ENCODE assay signal across 13 cellular contexts in genomic region chr10:96275685-96276418, GRCh38. TPM values are rescaled to one million over a fixed set of nuclear protein-coding genes. Genes with fewer than 3 reads are reported as not detected.
DNase-seq lines count a peak whose midpoint lies in the region; ATAC-seq lines count a peak whose summit lies in the region.
"Had no signal": no experiment of that assay in that cellular context is flagged by ENCODE, and none has a peak within 500 bp of the region (broad histone marks: within the 10 kb centered on the region; RNA-seq: fewer than 3 reads in every experiment).

No MANE protein-coding gene starts in this region.

- H3K4me3 Mint-ChIP-seq in stimulated activated effector memory CD8-positive, alpha-beta T cell treated with anti-CD3 and anti-CD28 coated beads, Interleukin-12 subunit alpha, Interleukin-12 subunit beta, amount 100 ng/mL, for 72 hours = no peak overlapping the region
- H3K4me3 Mint-ChIP-seq: activated CD4-positive, alpha-beta T cell treated with anti-CD3 and anti-CD28 coated beads, Interleukin-2, amount 10 ng/mL, durations not matched to agents 24 days and 14 days had no signal

- no peaks in the 10 kb centered on the region for H3K36me3 Mint-ChIP-seq in stimulated activated effector memory CD8-positive, alpha-beta T cell treated with anti-CD3 and anti-CD28 coated beads, Interleukin-12 subunit alpha, Interleukin-12 subunit beta, amount 100 ng/mL, for 72 hours

- no peak overlapping the region for H3K4me2 ChIP-seq in mesendoderm (ENCODE audit: low read length)

- WGBS in mesendoderm (ENCODE audit: extremely low coverage, insufficient coverage, low lambda C conversion rate) = no CpG with 5 or more reads among the region's 2 CpGs

- H3K36me3 ChIP-seq in mesendoderm (ENCODE audit: control insufficient read depth, insufficient read depth, low read length) = no peaks in the 10 kb centered on the region
- H3K36me3 ChIP-seq: brain microvascular endothelial cell had no signal

- peak; percentile 10 for DNase-seq in DMS53 (lab: John Stamatoyannopoulos, UW)
- DNase-seq in DMS53 treated with DMSO at 0.1 percent for 48 hours (lab: John Stamatoyannopoulos, UW; ENCODE audit: unreplicated experiment) = no peak
- DNase-seq in epithelial cell of prostate (ENCODE audit: low read depth, low spot score) = no peak
- no peak for DNase-seq in mesendoderm
- peak; percentile 75 for DNase-seq in ureter (ENCODE audit: low spot score)
- no peak for DNase-seq in cortex of kidney (lab: John Stamatoyannopoulos, UW)
- no peak for DNase-seq in stimulated activated effector memory CD8-positive, alpha-beta T cell treated with anti-CD3 and anti-CD28 coated beads, Interleukin-12 subunit alpha, Interleukin-12 subunit beta, amount 100 ng/mL, for 72 hours (ENCODE audit: low spot score in 2 of 2)
- DNase-seq in iPS-NIHi11 (ENCODE audit: low spot score) = no peak
- DNase-seq: activated CD4-positive, alpha-beta T cell treated with anti-CD3 and anti-CD28 coated beads, Interleukin-2, amount 10 ng/mL, durations not matched to agents 24 days and 14 days; brain microvascular endothelial cell had no signal

- H3K4me3 ChIP-seq in mesendoderm (ENCODE audit: low read length) = no peak overlapping the region

- no peak overlapping the region for H4K8ac ChIP-seq in mesendoderm (ENCODE audit: low read depth, low read length)

- H3K9ac ChIP-seq in mesendoderm (ENCODE audit: low read length) = no peak overlapping the region

- no peaks in the 10 kb centered on the region for H3K27me3 ChIP-seq in mesendoderm (ENCODE audit: insufficient read depth, low read length, poor library complexity)
- H3K27me3 ChIP-seq: brain microvascular endothelial cell had no signal

- H3K4me1 ChIP-seq in mesendoderm (ENCODE audit: control insufficient read depth, low read depth, low read length) = no peaks in the 10 kb centered on the region

- no peak overlapping the region for H2BK15ac ChIP-seq in mesendoderm (replicated peaks; ENCODE audit: low read depth)

- H3K4ac ChIP-seq in mesendoderm (ENCODE audit: low read depth, low read length) = no peak overlapping the region

- H3K27ac Mint-ChIP-seq in stimulated activated effector memory CD8-positive, alpha-beta T cell treated with anti-CD3 and anti-CD28 coated beads, Interleukin-12 subunit alpha, Interleukin-12 subunit beta, amount 100 ng/mL, for 72 hours = no peak overlapping the region
- H3K27ac Mint-ChIP-seq: activated CD4-positive, alpha-beta T cell treated with anti-CD3 and anti-CD28 coated beads, Interleukin-2, amount 10 ng/mL, durations not matched to agents 24 days and 14 days; activated T-helper 2 cell treated with anti-CD3 and anti-CD28 coated beads, Interferon-gamma antibody, Interleukin-2, Interleukin-4, amounts not matched to agents 10 μg/mL and 5 μg/mL and 100 μg/mL, durations not matched to agents 14 hours and 24 hours and 36 hours had no signal

- H3K79me1 ChIP-seq in mesendoderm (ENCODE audit: low read length) = no peaks in the 10 kb centered on the region

- no peak overlapping the region for H4K5ac ChIP-seq in mesendoderm (ENCODE audit: low read length)

- H3K9me3 Mint-ChIP-seq in stimulated activated effector memory CD8-positive, alpha-beta T cell treated with anti-CD3 and anti-CD28 coated beads, Interleukin-12 subunit alpha, Interleukin-12 subunit beta, amount 100 ng/mL, for 72 hours = no peaks in the 10 kb centered on the region
- H3K9me3 Mint-ChIP-seq: activated CD4-positive, alpha-beta T cell treated with anti-CD3 and anti-CD28 coated beads, Interleukin-2, amount 10 ng/mL, durations not matched to agents 24 days and 14 days; activated T-helper 2 cell treated with anti-CD3 and anti-CD28 coated beads, Interferon-gamma antibody, Interleukin-2, Interleukin-4, amounts not matched to agents 10 μg/mL and 5 μg/mL and 100 μg/mL, durations not matched to agents 14 hours and 24 hours and 36 hours had no signal

- H2BK120ac ChIP-seq in mesendoderm (ENCODE audit: low read depth, low read length) = no peak overlapping the region

- no peaks in the 10 kb centered on the region for H3K79me2 ChIP-seq in mesendoderm (ENCODE audit: control insufficient read depth, insufficient read depth, low read length)

- H3K56ac ChIP-seq in mesendoderm (ENCODE audit: low read length) = no peak overlapping the region

- ATAC-seq in stimulated activated effector memory CD8-positive, alpha-beta T cell treated with anti-CD3 and anti-CD28 coated beads, Interleukin-12 subunit alpha, Interleukin-12 subunit beta, amount 100 ng/mL, for 72 hours = no peak

- no peak overlapping the region for H3K18ac ChIP-seq in mesendoderm (ENCODE audit: low read length)

- H3K27ac ChIP-seq in epithelial cell of prostate (peak overlapping the region; percentile 36), mesendoderm (ENCODE audit: low read depth, low read length) (no peak overlapping the region)
- H3K27ac ChIP-seq: brain microvascular endothelial cell had no signal

- no peak overlapping the region for H2BK5ac ChIP-seq in mesendoderm (ENCODE audit: low read length)

- H3K23ac ChIP-seq in mesendoderm (ENCODE audit: low read length) = peak overlapping the region; percentile 11

- no peaks in the 10 kb centered on the region for H3K4me1 Mint-ChIP-seq in stimulated activated effector memory CD8-positive, alpha-beta T cell treated with anti-CD3 and anti-CD28 coated beads, Interleukin-12 subunit alpha, Interleukin-12 subunit beta, amount 100 ng/mL, for 72 hours
- H3K4me1 Mint-ChIP-seq: activated CD4-positive, alpha-beta T cell treated with anti-CD3 and anti-CD28 coated beads, Interleukin-2, amount 10 ng/mL, durations not matched to agents 24 days and 14 days had no signal

- no peak overlapping the region for H2AK5ac ChIP-seq in mesendoderm (ENCODE audit: low read length)

RNA-seq across cellular contexts. Expression of gene BLNK, which starts 4.5 kb away (rescaled TPM):
- polyA plus RNA-seq in mesendoderm (2013, experiment 1 of 2) = not detected
- polyA plus RNA-seq in mesendoderm (2013, experiment 2 of 2) = not detected
- 56.4 TPM for total RNA-seq in ureter
- total RNA-seq: A172; activated CD4-positive, alpha-beta T cell treated with anti-CD3 and anti-CD28 coated beads, Interleukin-2, amount 10 ng/mL, durations not matched to agents 24 days and 14 days; activated T-helper 2 cell treated with anti-CD3 and anti-CD28 coated beads, Interferon-gamma antibody, Interleukin-2, Interleukin-4, amounts not matched to agents 10 μg/mL and 5 μg/mL and 100 μg/mL, durations not matched to agents 14 hours and 24 hours and 36 hours; endothelial cell of umbilical vein had no signal
- polyA plus RNA-seq: endothelial cell of umbilical vein had no signal

RNA-seq across cellular contexts. Expression of gene DNTT, which starts 28.4 kb away (rescaled TPM):
- 0.03 TPM for polyA plus RNA-seq in mesendoderm (2013, experiment 1 of 2)
- 0.03 TPM for polyA plus RNA-seq in mesendoderm (2013, experiment 2 of 2)
- total RNA-seq in ureter = not detected
- total RNA-seq: A172; activated CD4-positive, alpha-beta T cell treated with anti-CD3 and anti-CD28 coated beads, Interleukin-2, amount 10 ng/mL, durations not matched to agents 24 days and 14 days; activated T-helper 2 cell treated with anti-CD3 and anti-CD28 coated beads, Interferon-gamma antibody, Interleukin-2, Interleukin-4, amounts not matched to agents 10 μg/mL and 5 μg/mL and 100 μg/mL, durations not matched to agents 14 hours and 24 hours and 36 hours; endothelial cell of umbilical vein had no signal
- polyA plus RNA-seq: endothelial cell of umbilical vein had no signal

Comparison
In these comparisons a context has a peak if more than half of its experiments do, and no peak if none do; other contexts are left out.
1. DNase-seq: peak in DMS53 (single experiment) and ureter (single experiment); none in DMS53 treated with DMSO at 0.1 percent for 48 hours (single experiment), epithelial cell of prostate (single experiment), mesendoderm (single experiment), cortex of kidney (single experiment), stimulated activated effector memory CD8-positive, alpha-beta T cell treated with anti-CD3 and anti-CD28 coated beads, Interleukin-12 subunit alpha, Interleukin-12 subunit beta, amount 100 ng/mL, for 72 hours (0 of 2) and iPS-NIHi11 (single experiment).